13 cellular contexts compared by ENCODE assay signal in the genomic region with DNA sequence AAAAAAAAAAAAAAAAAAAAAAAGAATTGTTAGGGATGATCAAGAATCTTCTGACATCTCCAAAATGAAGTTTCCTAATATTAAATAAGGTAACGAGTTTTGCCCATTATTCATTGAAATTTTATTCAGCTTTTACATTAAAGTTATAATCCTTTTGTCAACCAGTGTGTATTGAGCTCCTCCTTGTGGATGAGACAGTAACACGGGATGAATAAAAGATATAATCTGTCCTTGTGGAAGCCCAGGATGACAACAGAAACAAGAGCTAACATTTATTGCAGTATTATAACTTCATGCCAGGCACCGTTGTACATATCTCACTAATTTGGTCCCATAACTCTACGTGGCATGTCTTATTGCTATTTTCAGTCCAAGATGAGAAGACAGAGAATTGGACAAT. TPM values are rescaled to one million over a fixed set of nuclear protein-coding genes. Genes with fewer than 3 reads are reported as not detected.
DNase-seq lines count a peak whose midpoint lies in the region; ATAC-seq, FAIRE-seq and TF ChIP-seq lines count a peak whose summit lies in the region.
"Had no signal": no experiment of that assay in that cellular context is flagged by ENCODE, and none has a peak within 500 bp of the region (broad histone marks: within the 10 kb centered on the region; RNA-seq: fewer than 3 reads in every experiment).

No MANE protein-coding gene starts in this region.

- peaks cover 11% of the 10 kb centered on the region for H3K4me1 ChIP-seq in mammary epithelial cell (ENCODE audit: insufficient read depth, low read length)
- H3K4me1 ChIP-seq: spleen had no signal

- no peaks in the 10 kb centered on the region for H3K9me3 ChIP-seq in mammary epithelial cell (replicated peaks; ENCODE audit: insufficient read depth, low read length)
- H3K9me3 ChIP-seq: spleen had no signal

- CTCF ChIA-PET in mammary epithelial cell (lab: Charles Lee; ENCODE audit: low non-redundant PET), result interaction anchor here (0.6 to 1.6 kb wide), 10 partner anchors 42 to 302 kb away, joined by 3 to 15 read pairs (median 4); no protein-coding TSS in a partner anchor

- H3K27ac ChIP-seq in mammary epithelial cell (ENCODE audit: insufficient read depth, low read depth, low read length), result no peak overlapping the region
- H3K27ac ChIP-seq: spleen had no signal

- H3K79me2 ChIP-seq in mammary epithelial cell (ENCODE audit: insufficient read depth, low read length), result no peaks in the 10 kb centered on the region

- intact Hi-C loops in mammary epithelial cell (cut with micrococcal nuclease), result loop anchor here (1.0 to 5.0 kb wide), 6 partner anchors 42 to 223 kb away; no protein-coding TSS in a partner anchor

- DNase-seq in D721Med (ENCODE audit: insufficient read length, low spot score) (no peak), LNCaP clone FGC (ENCODE audit: low read depth) (no peak), mammary epithelial cell (peak; percentile 40), myocyte (ENCODE audit: low read depth) (peak; percentile 54), omental fat pad (ENCODE audit: low spot score) (no peak), mucosa of gallbladder (ENCODE audit: low spot score) (no peak), NCI-H1048 (lab: John Stamatoyannopoulos, UW) (no peak)
- DNase-seq in activated CD8-positive, alpha-beta memory T cell treated with anti-CD3 and anti-CD28 coated beads, Interleukin-2, amount 50 U/mL, for 4 hours, result no peak
- DNase-seq: activated T-cell treated with anti-CD3 and anti-CD28 coated beads, Interleukin-2, amount 50 U/mL, for 24 hours; dermis blood vessel endothelial cell; NCI-H2171 treated with DMSO at 0.1 percent for 48 hours; spleen had no signal

- H3K27me3 ChIP-seq in mammary epithelial cell (ENCODE audit: insufficient read depth, low read length), result no peaks in the 10 kb centered on the region
- H3K27me3 ChIP-seq: spleen had no signal

- in situ Hi-C loops in mammary epithelial cell (cut with MboI; ENCODE audit: low sequenced_read_pairs in 2 of 2), result loop anchor here (5.0 to 10.0 kb wide), 3 partner anchors 93 to 227 kb away; no protein-coding TSS in a partner anchor

- H3K4me3 ChIP-seq in LNCaP clone FGC (ENCODE audit: low read depth, low read length) (no peak overlapping the region), mammary epithelial cell (replicated peaks in 1 of 3; ENCODE audit: insufficient read depth in 1 of 3, low read depth in 2 of 3, low read length in 3 of 3) (no peak overlapping the region)
- H3K4me3 ChIP-seq: spleen had no signal

- 7% methylated on average over 4 of the region's 4 CpGs for whole genome bisulfite sequencing in mammary epithelial cell (ENCODE audit: low coverage, missing lambda C conversion rate)

- no peak overlapping the region for H2AFZ ChIP-seq in mammary epithelial cell (ENCODE audit: low read depth, low read length)

- no peak for ATAC-seq in omental fat pad (ENCODE audit: low FRiP score)

- peak; percentile 70 for FAIRE-seq in D721Med (lab: Jason Lieb, UNC)

- H3K4me2 ChIP-seq in mammary epithelial cell (ENCODE audit: insufficient read depth, low read depth, low read length), result no peak overlapping the region

- dilution Hi-C loops in mammary epithelial cell (cut with HindIII; ENCODE audit: low sequenced_read_pairs), result no loop called here

- no peaks in the 10 kb centered on the region for H3K36me3 ChIP-seq in mammary epithelial cell (ENCODE audit: insufficient read depth, low read length)
- H3K36me3 ChIP-seq: spleen had no signal

- no peak overlapping the region for H3K9ac ChIP-seq in mammary epithelial cell (ENCODE audit: insufficient read depth, low read length)

- no TSS peak for BruUV-seq in mammary epithelial cell (replicated peaks; lab: Mats Ljungman, UMichigan)

- H4K20me1 ChIP-seq in mammary epithelial cell (ENCODE audit: insufficient read depth, low read length), result no peaks in the 10 kb centered on the region

- TF ChIP-seq CTCF in D721Med (IDR thresholded peaks at IDR 0.05; ENCODE audit: insufficient read depth, missing control alignments) (no peak), LNCaP clone FGC (IDR thresholded peaks at IDR 0.05; ENCODE audit: control insufficient read depth, extremely low read depth, insufficient read depth) (peak; percentile 83), mammary epithelial cell (conservative IDR thresholded peaks at IDR 0.05 in 1 of 2, IDR thresholded peaks at IDR 0.05 in 1 of 2; ENCODE audit: extremely low read depth in 1 of 2, insufficient read depth in 1 of 2, low read depth in 1 of 2, low read length in 2 of 2) (peak; percentile 77 to 80), omental fat pad (IDR thresholded peaks at IDR 0.05) (no peak)

RNA-seq across cellular contexts. Expression of gene SERPINB7, which starts 33.4 kb away (rescaled TPM):
- total RNA-seq in mammary epithelial cell, result 10 to 100 TPM; 13.5 to 42.6 TPM
- 53.2 TPM for polyA plus RNA-seq in mammary epithelial cell
- polyA minus RNA-seq in mammary epithelial cell, result 85.5 TPM
- 4.5 and 6.4 TPM in 2 replicates for total RNA-seq in myocyte
- polyA plus RNA-seq in myocyte (2012), result 2.5 TPM
- total RNA-seq in omental fat pad, result 1 to 10 TPM in 2 of 4 donors, under 1 TPM in 1, not detected in 1; 0.36 to 2.0 (median 1.1) TPM
- total RNA-seq in mucosa of gallbladder, result 0.17 TPM
- total RNA-seq: dermis blood vessel endothelial cell; spleen; T-helper 1 cell treated with Interleukin-12 subunit alpha and Interleukin-12 subunit beta and Interleukin-4 antibody, amounts not matched to agents 30 ng/mL and 1 ng/mL, for 36 hours had no signal
- polyA plus RNA-seq: spleen had no signal

RNA-seq across cellular contexts. Expression of gene SERPINB11, which starts 39.0 kb away (rescaled TPM):
- total RNA-seq in mammary epithelial cell, result not detected
- not detected for polyA plus RNA-seq in mammary epithelial cell
- not detected for polyA minus RNA-seq in mammary epithelial cell
- total RNA-seq in myocyte, result not detected in 2 replicates
- polyA plus RNA-seq in myocyte (2012), result not detected
- not detected for total RNA-seq in omental fat pad
- not detected for total RNA-seq in mucosa of gallbladder
- total RNA-seq: dermis blood vessel endothelial cell; spleen; T-helper 1 cell treated with Interleukin-12 subunit alpha and Interleukin-12 subunit beta and Interleukin-4 antibody, amounts not matched to agents 30 ng/mL and 1 ng/mL, for 36 hours had no signal
- polyA plus RNA-seq: spleen had no signal

Comparison
In these comparisons a context has a peak if more than half of its experiments do, and no peak if none do; other contexts are left out.
1. DNase-seq: peak in mammary epithelial cell (single experiment) and myocyte (single experiment); none in D721Med (single experiment), LNCaP clone FGC (single experiment), omental fat pad (single experiment), mucosa of gallbladder (single experiment), NCI-H1048 (single experiment) and activated CD8-positive, alpha-beta memory T cell treated with anti-CD3 and anti-CD28 coated beads, Interleukin-2, amount 50 U/mL, for 4 hours (single experiment).
2. CTCF ChIP-seq: peak in LNCaP clone FGC (single experiment) and mammary epithelial cell (2 of 2); none in D721Med (single experiment) and omental fat pad (0 of 3).